8 cellular contexts compared by ENCODE assay signal in the genomic region with DNA sequence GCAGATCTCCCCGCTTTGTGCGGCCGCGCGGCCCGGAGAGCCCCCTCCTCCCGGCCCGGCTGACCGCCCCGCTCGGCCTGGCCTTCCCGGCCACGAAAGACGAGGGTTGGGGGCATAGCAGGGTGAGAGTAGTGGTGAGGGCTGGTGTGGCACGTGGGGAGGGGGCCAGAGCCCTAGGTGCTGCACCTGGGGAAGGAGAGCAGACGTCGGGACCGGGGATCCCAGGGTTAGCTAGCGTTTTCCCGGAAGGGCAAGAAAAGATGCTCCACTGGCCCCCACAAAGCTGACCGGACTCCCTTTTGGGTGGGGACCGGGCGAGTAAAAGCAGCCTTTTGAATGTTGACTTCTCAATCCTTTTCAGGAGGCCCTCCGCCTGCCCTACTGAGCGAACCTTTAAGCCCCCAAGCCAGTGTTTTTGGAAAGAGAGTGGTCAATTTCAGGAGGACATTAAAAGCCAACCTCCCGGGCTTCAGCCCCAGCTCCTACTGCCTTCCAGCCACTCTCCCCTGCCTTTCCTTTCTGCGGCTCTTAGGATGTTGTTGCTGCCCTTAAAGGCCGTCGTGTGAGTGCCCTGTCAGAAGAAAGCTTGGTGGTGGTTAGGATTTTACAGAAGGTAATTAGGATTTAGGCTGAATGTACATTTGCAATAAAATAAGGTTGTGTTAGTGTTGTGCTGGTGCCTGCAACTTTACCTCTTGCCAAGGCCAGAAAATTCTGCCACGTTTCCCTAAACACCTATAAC. TPM values are rescaled to one million over a fixed set of nuclear protein-coding genes. Genes with fewer than 3 reads are reported as not detected.
DNase-seq lines count a peak whose midpoint lies in the region; ATAC-seq and TF ChIP-seq lines count a peak whose summit lies in the region.

No MANE protein-coding gene starts in this region.

- H3K36me3 ChIP-seq in heart right ventricle (no peaks in the 10 kb centered on the region), mammary epithelial cell (ENCODE audit: insufficient read depth, low read length) (no peaks in the 10 kb centered on the region), aorta (ENCODE audit: control insufficient read depth in 1 of 2, insufficient read depth in 2 of 2, low read length in 1 of 2) (no peaks in the 10 kb centered on the region)

- 24 to 26% methylated on average over 29 of the region's 30 CpGs for WGBS in heart right ventricle, 2 donors
- 59% methylated on average over 10 of the region's 30 CpGs for WGBS in mammary epithelial cell (ENCODE audit: low coverage, missing lambda C conversion rate)
- WGBS in aorta, 2 donors = 17 to 30% methylated on average over 19 to 30 of the region's 30 CpGs

- H3K9me3 ChIP-seq in heart right ventricle (no peaks in the 10 kb centered on the region), mammary epithelial cell (replicated peaks; ENCODE audit: insufficient read depth, low read length) (no peaks in the 10 kb centered on the region), aorta (ENCODE audit: control insufficient read depth, low read length) (no peaks in the 10 kb centered on the region)

- in situ Hi-C loops in mammary epithelial cell (cut with MboI; ENCODE audit: low sequenced_read_pairs in 2 of 2) = loop anchor here in 1 of 2 donors (10.0 to 25.0 kb wide), 2 partner anchors 178 to 310 kb away; no protein-coding TSS in a partner anchor

- H3K4me2 ChIP-seq in mammary epithelial cell (ENCODE audit: insufficient read depth, low read depth, low read length) = peak overlapping the region; percentile 99

- H3K9me3 Mint-ChIP-seq in mesothelial cell of epicardium = no peaks in the 10 kb centered on the region

- CTCF ChIA-PET in mammary epithelial cell (lab: Charles Lee; ENCODE audit: low non-redundant PET) = interaction anchor here (0.6 to 0.9 kb wide), 2 partner anchors 229 to 336 kb away, joined by 3 read pairs; no protein-coding TSS in a partner anchor

- dilution Hi-C loops in mammary epithelial cell (cut with HindIII; ENCODE audit: low sequenced_read_pairs) = loop anchor here (25.0 kb wide), 2 partner anchors 110 to 335 kb away; no protein-coding TSS in a partner anchor

- DNase-seq in heart right ventricle (no peak), cardiac septum (ENCODE audit: low spot score) (no peak), mammary epithelial cell (no peak), mesothelial cell of epicardium (ENCODE audit: low spot score in 2 of 2, unreplicated experiment in 2 of 2) (no peak), aorta (peak; percentile 46 to 76), putamen (ENCODE audit: low spot score) (no peak)
- no peak for DNase-seq in activated CD4-positive, alpha-beta T cell treated with anti-CD3 and anti-CD28 coated beads, Interleukin-2, amount 50 U/mL, for 48 hours

- intact Hi-C loops in heart right ventricle (cut with DNase I) = loop anchor here (2.0 to 10.0 kb wide), 16 partner anchors 72 to 328 kb away; no protein-coding TSS in a partner anchor
- intact Hi-C loops in cardiac septum (cut with DNase I) = loop anchor here (2.0 to 5.0 kb wide), 8 partner anchors 70 to 325 kb away; no protein-coding TSS in a partner anchor
- intact Hi-C loops in mammary epithelial cell (cut with micrococcal nuclease) = loop anchor here (2.0 kb wide), 2 partner anchors 72 to 132 kb away; no protein-coding TSS in a partner anchor
- intact Hi-C loops in aorta (cut with DNase I) = loop anchor here (5.0 kb wide), 6 partner anchors 75 to 200 kb away; no protein-coding TSS in a partner anchor

- ATAC-seq in heart right ventricle (peak in 2 of 8 donors; percentile 1 to 10), aorta (ENCODE audit: low FRiP score) (peak; percentile 2), HG03565 (IDR thresholded peaks at IDR 0.05; ENCODE audit: unreplicated experiment) (no peak)

- H3K4me3 Mint-ChIP-seq in mesothelial cell of epicardium = peak overlapping the region; percentile 67

- H3K4me1 ChIP-seq in heart right ventricle (peaks cover 0 to 29% (median 14%) of the 10 kb centered on the region in 9 donors), mammary epithelial cell (ENCODE audit: insufficient read depth, low read length) (peaks cover 18% of the 10 kb centered on the region), aorta (ENCODE audit: control insufficient read depth in 1 of 2, insufficient read depth in 2 of 2, low read length in 2 of 2) (no peaks in the 10 kb centered on the region)

- no TSS peak for BruUV-seq in mammary epithelial cell (replicated peaks; lab: Mats Ljungman, UMichigan)

- H2AFZ ChIP-seq in mammary epithelial cell (ENCODE audit: low read depth, low read length) = peak overlapping the region; percentile 89

- peak overlapping the region; percentile 48 to 93 (median 80) for H3K4me3 ChIP-seq in heart right ventricle
- peak overlapping the region in 2 of 3 experiments; percentile 67 to 85 for H3K4me3 ChIP-seq in mammary epithelial cell (replicated peaks in 1 of 3; ENCODE audit: insufficient read depth in 1 of 3, low read depth in 2 of 3, low read length in 3 of 3)
- peak overlapping the region; percentile 22 to 86 for H3K4me3 ChIP-seq in aorta (ENCODE audit: low read length in 2 of 2)

- H3K79me2 ChIP-seq in mammary epithelial cell (ENCODE audit: insufficient read depth, low read length) = no peaks in the 10 kb centered on the region

- peaks cover 27% of the 10 kb centered on the region for H3K4me1 Mint-ChIP-seq in mesothelial cell of epicardium

- H3K27ac ChIP-seq in heart right ventricle = peak overlapping the region in 9 of 10 donors; percentile 75 to 92 (median 82)
- no peak overlapping the region for H3K27ac ChIP-seq in mammary epithelial cell (ENCODE audit: insufficient read depth, low read depth, low read length)
- peak overlapping the region; percentile 53 to 97 for H3K27ac ChIP-seq in aorta (ENCODE audit: low read depth in 1 of 2, low read length in 2 of 2)

- no peaks in the 10 kb centered on the region for H4K20me1 ChIP-seq in mammary epithelial cell (ENCODE audit: insufficient read depth, low read length)

- peak in 2 of 9 donors; percentile 9 to 13 for TF ChIP-seq CTCF in heart right ventricle (IDR thresholded peaks at IDR 0.05)
- no peak for TF ChIP-seq CTCF in mammary epithelial cell (conservative IDR thresholded peaks at IDR 0.05 in 1 of 2, IDR thresholded peaks at IDR 0.05 in 1 of 2; ENCODE audit: extremely low read depth in 1 of 2, insufficient read depth in 1 of 2, low read depth in 1 of 2, low read length in 2 of 2)
- no peak for TF ChIP-seq CTCF in mesothelial cell of epicardium (IDR thresholded peaks at IDR 0.05; ENCODE audit: unreplicated experiment)

- peak overlapping the region; percentile 87 for H3K27ac Mint-ChIP-seq in mesothelial cell of epicardium

- H3K9ac ChIP-seq in mammary epithelial cell (ENCODE audit: insufficient read depth, low read length) = no peak overlapping the region

- H3K27me3 ChIP-seq in heart right ventricle (peaks cover 0 to 57% (median 0%) of the 10 kb centered on the region in 7 donors), mammary epithelial cell (ENCODE audit: insufficient read depth, low read length) (peaks cover 2% of the 10 kb centered on the region), aorta (ENCODE audit: control insufficient read depth in 1 of 2, insufficient read depth in 2 of 2, low read length in 1 of 2) (no peaks in the 10 kb centered on the region)

- no peaks in the 10 kb centered on the region for H3K36me3 Mint-ChIP-seq in mesothelial cell of epicardium

- peaks cover 7% of the 10 kb centered on the region for H3K27me3 Mint-ChIP-seq in mesothelial cell of epicardium (ENCODE audit: low read depth)

RNA-seq across cellular contexts. Expression of a gene that starts 0.7 kb away (rescaled TPM):
- total RNA-seq in heart right ventricle (1 to 10 TPM; 1.5 to 4.7 (median 2.8) TPM), cardiac septum (8.4 TPM), mammary epithelial cell (1 to 10 TPM; 3.6 to 4.5 TPM), mesothelial cell of epicardium (34.1 to 36.1 TPM (median 34.1 TPM) in 3 replicates), aorta (10 to 100 TPM; 11.6 to 22.2 TPM)
- polyA plus RNA-seq in heart right ventricle (under 1 TPM; 0.16 to 0.29 TPM), mammary epithelial cell (0.52 TPM), aorta (under 1 TPM; 0.36 to 0.63 TPM)
- polyA minus RNA-seq in mammary epithelial cell = 0.57 TPM

Comparison
In these comparisons a context has a peak if more than half of its experiments do, and no peak if none do; other contexts are left out.
1. DNase-seq: peak in aorta (2 of 2); none in heart right ventricle (0 of 2), cardiac septum (single experiment), mammary epithelial cell (single experiment), mesothelial cell of epicardium (0 of 2), putamen (single experiment) and activated CD4-positive, alpha-beta T cell treated with anti-CD3 and anti-CD28 coated beads, Interleukin-2, amount 50 U/mL, for 48 hours (0 of 2).
2. Peak in every context shown above with its lines, with median percentiles within 50 percentile points of each other: H3K4me3 ChIP-seq.